ENCODE assay signal across 13 cellular contexts in genomic region chr9:130073373-130073772, GRCh38. TPM values are rescaled to one million over a fixed set of nuclear protein-coding genes. Genes with fewer than 3 reads are reported as not detected.
DNase-seq lines count a peak whose midpoint lies in the region; ATAC-seq, FAIRE-seq and TF ChIP-seq lines count a peak whose summit lies in the region.
"Had no signal": no experiment of that assay in that cellular context is flagged by ENCODE, and none has a peak within 500 bp of the region (broad histone marks: within the 10 kb centered on the region; RNA-seq: fewer than 3 reads in every experiment).

No MANE protein-coding gene starts in this region.

- FAIRE-seq in endothelial cell of umbilical vein (lab: Jason Lieb, UNC) = peak; percentile 89

- H3K27ac Mint-ChIP-seq in natural killer cell treated with Interleukin-12 subunit alpha and Interleukin-12 subunit beta and Interleukin-15 and Interleukin-18, amount 100 ng/mL, for 72 hours = peak overlapping the region; percentile 48 to 50
- H3K27ac Mint-ChIP-seq in natural killer cell (peak overlapping the region in 1 of 2 donors; percentile 51), memory B cell (peak overlapping the region; percentile 36)
- H3K27ac Mint-ChIP-seq: activated CD4-positive, alpha-beta memory T cell treated with anti-CD3 and anti-CD28 coated beads for 36 hours had no signal

- in situ Hi-C loops in gastrocnemius medialis (cut with MboI; ENCODE audit: low sequenced_read_pairs in 4 of 4) = loop anchor here in 1 of 4 donors (25.0 kb wide), 1 partner anchor 186 kb away; no protein-coding TSS in a partner anchor
- in situ Hi-C loops in GM13977 (cut with MboI; ENCODE audit: low pct_unique_long_range_greater_than_20kb, low sequenced_read_pairs, unreplicated experiment) = no loop called here

- H3K4me1 Mint-ChIP-seq in natural killer cell treated with Interleukin-12 subunit alpha and Interleukin-12 subunit beta and Interleukin-15 and Interleukin-18, amount 100 ng/mL, for 72 hours (ENCODE audit: low read depth in 2 of 2) = peaks cover 28 to 33% of the 10 kb centered on the region in 2 donors
- H3K4me1 Mint-ChIP-seq in natural killer cell = peaks cover 15 to 25% of the 10 kb centered on the region in 2 donors
- H3K4me1 Mint-ChIP-seq in memory B cell = peaks cover 10% of the 10 kb centered on the region

- H3K36me3 ChIP-seq in endothelial cell of umbilical vein (ENCODE audit: control insufficient read depth in 2 of 2, extremely low read depth in 1 of 2, insufficient read depth in 2 of 2, low read length in 2 of 2) = peaks cover 0 to 7% of the 10 kb centered on the region in 2 experiments
- H3K36me3 ChIP-seq in gastrocnemius medialis = peaks cover 0 to 22% of the 10 kb centered on the region in 2 donors

- BruUV-seq in endothelial cell of umbilical vein (replicated peaks; lab: Mats Ljungman, UMichigan) = no TSS peak

- H3K27me3 Mint-ChIP-seq in natural killer cell treated with Interleukin-12 subunit alpha and Interleukin-12 subunit beta and Interleukin-15 and Interleukin-18, amount 100 ng/mL, for 72 hours = no peaks in the 10 kb centered on the region
- no peaks in the 10 kb centered on the region for H3K27me3 Mint-ChIP-seq in natural killer cell (ENCODE audit: low read depth in 2 of 2)
- no peaks in the 10 kb centered on the region for H3K27me3 Mint-ChIP-seq in memory B cell
- H3K27me3 Mint-ChIP-seq: activated CD4-positive, alpha-beta memory T cell treated with anti-CD3 and anti-CD28 coated beads for 36 hours had no signal

- peaks cover 31% of the 10 kb centered on the region for H3K79me2 ChIP-seq in endothelial cell of umbilical vein (ENCODE audit: control insufficient read depth, insufficient read depth, low read length)

- TF ChIP-seq CTCF in natural killer cell (IDR thresholded peaks at IDR 0.05) (no peak), endothelial cell of umbilical vein (IDR thresholded peaks at IDR 0.05; ENCODE audit: extremely low read depth in 1 of 2, insufficient read depth in 1 of 2, low read depth in 1 of 2, low read length in 2 of 2) (no peak), gastrocnemius medialis (IDR thresholded peaks at IDR 0.05 in 4 of 5, conservative IDR thresholded peaks at IDR 0.05 in 1 of 5) (no peak), GM13977 (IDR thresholded peaks at IDR 0.05; ENCODE audit: extremely low read depth, insufficient read depth, missing control alignments) (no peak)

- dilution Hi-C loops in endothelial cell of umbilical vein (cut with MboI; ENCODE audit: extremely low pct_ligation_motif_present, low sequenced_read_pairs) = no loop called here

- H3K4me3 ChIP-seq in endothelial cell of umbilical vein (replicated peaks in 1 of 3; ENCODE audit: insufficient read depth in 1 of 3, low read depth in 1 of 3, low read length in 3 of 3) (no peak overlapping the region), gastrocnemius medialis (no peak overlapping the region)
- H3K4me3 ChIP-seq: gastroesophageal sphincter had no signal

- H3K9me3 ChIP-seq in endothelial cell of umbilical vein (replicated peaks; ENCODE audit: control insufficient read depth, insufficient read depth, low read length) (no peaks in the 10 kb centered on the region), gastrocnemius medialis (no peaks in the 10 kb centered on the region)
- H3K9me3 ChIP-seq: gastroesophageal sphincter, SK-N-SH had no signal

- H3K9me1 ChIP-seq in endothelial cell of umbilical vein (replicated peaks; ENCODE audit: control insufficient read depth, extremely low read depth, insufficient read depth, low read length) = no peaks in the 10 kb centered on the region

- H3K4me1 ChIP-seq in endothelial cell of umbilical vein (ENCODE audit: control insufficient read depth, extremely low read depth, insufficient read depth, low read length) (peaks cover 33% of the 10 kb centered on the region), gastrocnemius medialis (peaks cover 14 to 21% of the 10 kb centered on the region in 2 donors)

- H3K27ac ChIP-seq in endothelial cell of umbilical vein (ENCODE audit: insufficient read depth, low read depth, low read length) (peak overlapping the region; percentile 88), gastrocnemius medialis (peak overlapping the region in 2 of 4 donors; percentile 40 to 47)

- intact Hi-C loops in natural killer cell (cut with micrococcal nuclease) = no loop called here
- intact Hi-C loops in endothelial cell of umbilical vein (cut with micrococcal nuclease) = no loop called here
- intact Hi-C loops in gastrocnemius medialis (cut with DNase I; ENCODE audit: low total_unique reads) = no loop called here

- peak overlapping the region; percentile 29 for H3K4me2 ChIP-seq in endothelial cell of umbilical vein (ENCODE audit: insufficient read depth, low read length)
- H3K4me2 ChIP-seq: SK-N-SH had no signal

- H3K27me3 ChIP-seq in endothelial cell of umbilical vein (ENCODE audit: control insufficient read depth in 2 of 2, insufficient read depth in 2 of 2, low read length in 2 of 2) (no peaks in the 10 kb centered on the region), gastrocnemius medialis (no peaks in the 10 kb centered on the region)
- H3K27me3 ChIP-seq: gastroesophageal sphincter had no signal

- peaks cover 9% of the 10 kb centered on the region for H3K36me3 Mint-ChIP-seq in natural killer cell treated with Interleukin-12 subunit alpha and Interleukin-12 subunit beta and Interleukin-15 and Interleukin-18, amount 100 ng/mL, for 72 hours
- H3K36me3 Mint-ChIP-seq in natural killer cell = no peaks in the 10 kb centered on the region
- peaks cover 13% of the 10 kb centered on the region for H3K36me3 Mint-ChIP-seq in memory B cell

- CTCF ChIA-PET in endothelial cell of umbilical vein (lab: Charles Lee) = interaction anchor here (0.8 to 1.2 kb wide), 3 partner anchors 16 to 188 kb away, joined by 3 to 4 read pairs (median 3); partner anchors contain the start of gene GPR107

- no peak overlapping the region for H3K4me3 Mint-ChIP-seq in natural killer cell treated with Interleukin-12 subunit alpha and Interleukin-12 subunit beta and Interleukin-15 and Interleukin-18, amount 100 ng/mL, for 72 hours
- no peak overlapping the region for H3K4me3 Mint-ChIP-seq in natural killer cell
- H3K4me3 Mint-ChIP-seq in memory B cell = no peak overlapping the region
- H3K4me3 Mint-ChIP-seq: activated CD4-positive, alpha-beta memory T cell treated with anti-CD3 and anti-CD28 coated beads for 36 hours had no signal

- TF ChIP-seq POLR2A in endothelial cell of umbilical vein (IDR thresholded peaks at IDR 0.05; ENCODE audit: low read depth, low read length) (no peak), gastrocnemius medialis (IDR thresholded peaks at IDR 0.05) (no peak)

- H3K9me3 Mint-ChIP-seq in natural killer cell treated with Interleukin-12 subunit alpha and Interleukin-12 subunit beta and Interleukin-15 and Interleukin-18, amount 100 ng/mL, for 72 hours = no peaks in the 10 kb centered on the region
- no peaks in the 10 kb centered on the region for H3K9me3 Mint-ChIP-seq in natural killer cell
- H3K9me3 Mint-ChIP-seq in memory B cell = no peaks in the 10 kb centered on the region
- H3K9me3 Mint-ChIP-seq: activated CD4-positive, alpha-beta memory T cell treated with anti-CD3 and anti-CD28 coated beads for 36 hours had no signal

- POLR2A ChIA-PET in endothelial cell of umbilical vein (lab: Charles Lee) = no interaction called here

- no peak for DNase-seq in natural killer cell treated with Interleukin-12 subunit alpha and Interleukin-12 subunit beta and Interleukin-15 and Interleukin-18, amount 100 ng/mL, for 72 hours (ENCODE audit: low spot score)
- no peak for DNase-seq in natural killer cell
- peak; percentile 94 for DNase-seq in endothelial cell of umbilical vein (ENCODE audit: low read depth, low spot score)
- no peak for DNase-seq in memory B cell (ENCODE audit: low spot score in 2 of 2)
- DNase-seq in HPDE6-E6E7 (ENCODE audit: extremely low spot score) = no peak
- DNase-seq in gastrocnemius medialis = no peak
- DNase-seq in NCI-H446 treated with DMSO at 0.1 percent for 48 hours (lab: John Stamatoyannopoulos, UW) = no peak
- no peak for DNase-seq in GM13977 (ENCODE audit: low spot score)
- DNase-seq: anterior cingulate cortex; SK-N-SH; stimulated activated CD4-positive, alpha-beta T cell treated with anti-CD3 and anti-CD28 coated beads, Interleukin-4, amount 100 ng/mL, for 4 hours had no signal

- no peaks in the 10 kb centered on the region for H4K20me1 ChIP-seq in endothelial cell of umbilical vein (replicated peaks; ENCODE audit: control insufficient read depth, extremely low read depth, insufficient read depth, low read length)

- H3K9ac ChIP-seq in endothelial cell of umbilical vein (replicated peaks; ENCODE audit: extremely low read depth, insufficient read depth, low read length) = peak overlapping the region; percentile 22
- H3K9ac ChIP-seq: SK-N-SH had no signal

- ATAC-seq in natural killer cell treated with Interleukin-12 subunit alpha and Interleukin-12 subunit beta and Interleukin-15 and Interleukin-18, amount 100 ng/mL, for 72 hours = no peak
- no peak for ATAC-seq in natural killer cell
- no peak for ATAC-seq in memory B cell (ENCODE audit: low read depth)
- ATAC-seq in gastrocnemius medialis = no peak
- ATAC-seq: gastroesophageal sphincter had no signal

- no peak overlapping the region for H2AFZ ChIP-seq in endothelial cell of umbilical vein (ENCODE audit: low read depth, low read length)

RNA-seq across cellular contexts. Expression of gene GPR107, which starts 19.7 kb away (rescaled TPM):
- total RNA-seq in natural killer cell treated with Interleukin-12 subunit alpha and Interleukin-12 subunit beta and Interleukin-15 and Interleukin-18, amount 100 ng/mL, for 72 hours = 10 to 100 TPM; 32.6 to 32.8 TPM
- total RNA-seq in natural killer cell (10 to 100 TPM; 32.9 to 49.5 (median 41.8) TPM), endothelial cell of umbilical vein (38.9 and 41.5 TPM in 2 replicates), gastrocnemius medialis (10 to 100 TPM; 13.5 to 20.7 (median 17.5) TPM)
- polyA plus RNA-seq in endothelial cell of umbilical vein = 25.9 and 27.2 TPM in 2 replicates
- polyA plus RNA-seq in endothelial cell of umbilical vein (2011; cell fraction: cytosol; rRNA removed) = 23.8 and 25.4 TPM in 2 replicates
- 38.0 and 38.7 TPM in 2 replicates for polyA plus RNA-seq in endothelial cell of umbilical vein (2011; cell fraction: nucleus; rRNA removed)
- 35.1 and 36.8 TPM in 2 replicates for polyA plus RNA-seq in endothelial cell of umbilical vein (2012)
- polyA minus RNA-seq in endothelial cell of umbilical vein = 47.9 and 53.6 TPM in 2 replicates
- 22.6 TPM for polyA minus RNA-seq in endothelial cell of umbilical vein (2011; cell fraction: cytosol; rRNA and poly(A)+ RNA removed)
- polyA minus RNA-seq in endothelial cell of umbilical vein (2011; cell fraction: nucleus; rRNA and poly(A)+ RNA removed) = 40.5 and 45.3 TPM in 2 replicates

RNA-seq across cellular contexts. Expression of gene FNBP1, which starts 30.4 kb away (rescaled TPM):
- 100 to 1,000 TPM; 124 to 141 TPM for total RNA-seq in natural killer cell treated with Interleukin-12 subunit alpha and Interleukin-12 subunit beta and Interleukin-15 and Interleukin-18, amount 100 ng/mL, for 72 hours
- total RNA-seq in natural killer cell = 100 to 1,000 TPM; 177 to 209 (median 203) TPM
- 36.2 and 43.9 TPM in 2 replicates for total RNA-seq in endothelial cell of umbilical vein
- polyA plus RNA-seq in endothelial cell of umbilical vein = 7.7 and 10.9 TPM in 2 replicates
- 12.9 and 13.1 TPM in 2 replicates for polyA plus RNA-seq in endothelial cell of umbilical vein (2011; cell fraction: cytosol; rRNA removed)
- polyA plus RNA-seq in endothelial cell of umbilical vein (2011; cell fraction: nucleus; rRNA removed) = 17.9 and 18.7 TPM in 2 replicates
- polyA plus RNA-seq in endothelial cell of umbilical vein (2012) = 14.3 and 20.1 TPM in 2 replicates
- polyA minus RNA-seq in endothelial cell of umbilical vein = 17.1 and 19.3 TPM in 2 replicates
- polyA minus RNA-seq in endothelial cell of umbilical vein (2011; cell fraction: cytosol; rRNA and poly(A)+ RNA removed) = 16.2 TPM
- 28.4 and 34.7 TPM in 2 replicates for polyA minus RNA-seq in endothelial cell of umbilical vein (2011; cell fraction: nucleus; rRNA and poly(A)+ RNA removed)
- total RNA-seq in gastrocnemius medialis = 10 to 100 TPM; 13.3 to 30.0 (median 17.9) TPM
